ENCODE assay signal across 15 cellular contexts in genomic region chr21:36692125-36692843, GRCh38. TPM values are rescaled to one million over a fixed set of nuclear protein-coding genes. Genes with fewer than 3 reads are reported as not detected.
DNase-seq lines count a peak whose midpoint lies in the region; ATAC-seq, FAIRE-seq and TF ChIP-seq lines count a peak whose summit lies in the region.
"Had no signal": no experiment of that assay in that cellular context is flagged by ENCODE, and none has a peak within 500 bp of the region (broad histone marks: within the 10 kb centered on the region; RNA-seq: fewer than 3 reads in every experiment).

No MANE protein-coding gene starts in this region.

- peaks cover 89% of the 10 kb centered on the region for H3K27me3 Mint-ChIP-seq in stimulated activated naive CD8-positive, alpha-beta T cell treated with anti-CD3 and anti-CD28 coated beads, Interleukin-15, amount 100 ng/mL, for 72 hours
- H3K27me3 Mint-ChIP-seq in astrocyte (ENCODE audit: low read depth, unreplicated experiment), result peaks cover 70% of the 10 kb centered on the region
- H3K27me3 Mint-ChIP-seq in chondrocyte (ENCODE audit: low read depth), result peaks cover 76% of the 10 kb centered on the region

- H3K4me2 ChIP-seq in astrocyte (ENCODE audit: low read length), result peak overlapping the region; percentile 11

- TF ChIP-seq CTCF in astrocyte (IDR thresholded peaks at IDR 0.05; ENCODE audit: insufficient read depth, low read depth, low read length) (no peak), tibial nerve (IDR thresholded peaks at IDR 0.05) (no peak), chondrocyte (IDR thresholded peaks at IDR 0.05) (no peak)

- no peak overlapping the region for H3K9ac ChIP-seq in astrocyte (ENCODE audit: low read length)

- peaks cover 52% of the 10 kb centered on the region for H3K4me1 Mint-ChIP-seq in stimulated activated naive CD8-positive, alpha-beta T cell treated with anti-CD3 and anti-CD28 coated beads, Interleukin-15, amount 100 ng/mL, for 72 hours
- peaks cover 27% of the 10 kb centered on the region for H3K4me1 Mint-ChIP-seq in astrocyte (ENCODE audit: low read depth, unreplicated experiment)
- peaks cover 11% of the 10 kb centered on the region for H3K4me1 Mint-ChIP-seq in chondrocyte (ENCODE audit: low read depth)

- H3K27me3 ChIP-seq in astrocyte (ENCODE audit: insufficient read depth, low read length), result peaks cover 97% of the 10 kb centered on the region
- peaks cover 0 to 99% of the 10 kb centered on the region in 2 donors for H3K27me3 ChIP-seq in tibial nerve

- H3K9me3 ChIP-seq in astrocyte (ENCODE audit: insufficient read depth, low read depth, low read length) (peaks cover 5% of the 10 kb centered on the region), tibial nerve (peaks cover 0 to 8% (median 0%) of the 10 kb centered on the region in 4 donors)

- H3K4me3 Mint-ChIP-seq in stimulated activated naive CD8-positive, alpha-beta T cell treated with anti-CD3 and anti-CD28 coated beads, Interleukin-15, amount 100 ng/mL, for 72 hours, result peak overlapping the region; percentile 0 to 53
- H3K4me3 Mint-ChIP-seq in astrocyte (ENCODE audit: unreplicated experiment) (peak overlapping the region; percentile 74), chondrocyte (ENCODE audit: unreplicated experiment) (no peak overlapping the region)
- H3K4me3 Mint-ChIP-seq: B cell had no signal

- no peak for ATAC-seq in stimulated activated naive CD8-positive, alpha-beta T cell treated with anti-CD3 and anti-CD28 coated beads, Interleukin-15, amount 100 ng/mL, for 72 hours
- ATAC-seq in stimulated activated naive CD8-positive, alpha-beta T cell treated with anti-CD3 and anti-CD28 coated beads, Interleukin-15, Interleukin-2, amounts not matched to agents 100 U/mL and 50 U/mL, for 24 hours, result no peak
- ATAC-seq in HG03457 (IDR thresholded peaks at IDR 0.05; ENCODE audit: unreplicated experiment), result no peak
- ATAC-seq: left lobe of liver had no signal

- FAIRE-seq in astrocyte (lab: Jason Lieb, UNC), result no peak
- FAIRE-seq: RCC 7860 had no signal

- H3K27ac ChIP-seq in astrocyte (ENCODE audit: low read depth, low read length) (no peak overlapping the region), tibial nerve (no peak overlapping the region)

- no peak overlapping the region for H3K27ac Mint-ChIP-seq in stimulated activated naive CD8-positive, alpha-beta T cell treated with anti-CD3 and anti-CD28 coated beads, Interleukin-15, amount 100 ng/mL, for 72 hours
- peak overlapping the region; percentile 85 for H3K27ac Mint-ChIP-seq in astrocyte (ENCODE audit: unreplicated experiment)
- no peak overlapping the region for H3K27ac Mint-ChIP-seq in chondrocyte (ENCODE audit: unreplicated experiment)
- H3K27ac Mint-ChIP-seq: B cell had no signal

- H3K4me3 ChIP-seq in astrocyte (ENCODE audit: insufficient read depth, low read depth, low read length) (no peak overlapping the region), tibial nerve (no peak overlapping the region)

- H2AFZ ChIP-seq in astrocyte (ENCODE audit: low read depth, low read length), result no peak overlapping the region

- H3K36me3 ChIP-seq in astrocyte (ENCODE audit: insufficient read depth, low read length) (no peaks in the 10 kb centered on the region), tibial nerve (no peaks in the 10 kb centered on the region)

- peak in 1 of 2 donors; percentile 54 for TF ChIP-seq EP300 in tibial nerve (IDR thresholded peaks at IDR 0.05)

- no peak for TF ChIP-seq POLR2A in tibial nerve (IDR thresholded peaks at IDR 0.05)

- H3K36me3 Mint-ChIP-seq in astrocyte (ENCODE audit: low read depth, unreplicated experiment), result peaks cover 5% of the 10 kb centered on the region
- H3K36me3 Mint-ChIP-seq in chondrocyte (ENCODE audit: low read depth), result peaks cover 3% of the 10 kb centered on the region

- peak in 1 of 2 donors; percentile 2 for DNase-seq in stimulated activated naive CD8-positive, alpha-beta T cell treated with anti-CD3 and anti-CD28 coated beads, Interleukin-15, amount 100 ng/mL, for 72 hours
- no peak for DNase-seq in stimulated activated naive CD8-positive, alpha-beta T cell treated with anti-CD3 and anti-CD28 coated beads, Interleukin-15, Interleukin-2, amounts not matched to agents 100 U/mL and 50 U/mL, for 24 hours
- DNase-seq in astrocyte (ENCODE audit: low read depth), result no peak
- peak; percentile 67 for DNase-seq in mesenteric fat pad (ENCODE audit: low spot score)
- DNase-seq in tibial nerve (ENCODE audit: low spot score in 2 of 2), result no peak
- no peak for DNase-seq in pons (ENCODE audit: low spot score)
- no peak for DNase-seq in chondrocyte (ENCODE audit: low spot score)
- DNase-seq: activated CD4-positive, CD25-positive, alpha-beta regulatory T cell treated with anti-CD3 and anti-CD28 coated beads, Interleukin-2, amount 50 U/mL, for 72 hours; amniotic stem cell; NCI-H526 treated with DMSO at 0.1 percent for 48 hours; stimulated activated CD4-positive, alpha-beta T cell treated with anti-CD3 and anti-CD28 coated beads, Interleukin-4, amount 100 ng/mL, for 1 hour had no signal

- H3K9me3 Mint-ChIP-seq in stimulated activated naive CD8-positive, alpha-beta T cell treated with anti-CD3 and anti-CD28 coated beads, Interleukin-15, amount 100 ng/mL, for 72 hours, result no peaks in the 10 kb centered on the region
- H3K9me3 Mint-ChIP-seq in astrocyte (ENCODE audit: unreplicated experiment) (peaks cover 17% of the 10 kb centered on the region), chondrocyte (ENCODE audit: low read depth) (no peaks in the 10 kb centered on the region)

- H4K20me1 ChIP-seq in astrocyte (ENCODE audit: insufficient read depth, low read length), result peaks cover 26% of the 10 kb centered on the region

- H3K4me1 ChIP-seq in astrocyte (ENCODE audit: insufficient read depth, low read length) (peaks cover 5% of the 10 kb centered on the region), tibial nerve (peaks cover 0 to 41% (median 7%) of the 10 kb centered on the region in 4 donors)

- WGBS in tibial nerve, 2 donors, result 9 to 11% methylated on average over 34 of the region's 34 CpGs

- H3K79me2 ChIP-seq in astrocyte (ENCODE audit: insufficient read depth, low read length), result no peaks in the 10 kb centered on the region

RNA-seq across cellular contexts. Expression of gene SIM2, which starts 6.6 kb away (rescaled TPM):
- 9.2 and 12.8 TPM in 2 replicates for total RNA-seq in astrocyte
- total RNA-seq in mesenteric fat pad, result not detected
- not detected for total RNA-seq in tibial nerve
- total RNA-seq in chondrocyte, result 0.59 to 1.3 TPM (median 0.60 TPM) in 3 replicates
- total RNA-seq: B cell, left lobe of liver had no signal
